ENCODE assay signal across 10 cellular contexts in the genomic region with DNA sequence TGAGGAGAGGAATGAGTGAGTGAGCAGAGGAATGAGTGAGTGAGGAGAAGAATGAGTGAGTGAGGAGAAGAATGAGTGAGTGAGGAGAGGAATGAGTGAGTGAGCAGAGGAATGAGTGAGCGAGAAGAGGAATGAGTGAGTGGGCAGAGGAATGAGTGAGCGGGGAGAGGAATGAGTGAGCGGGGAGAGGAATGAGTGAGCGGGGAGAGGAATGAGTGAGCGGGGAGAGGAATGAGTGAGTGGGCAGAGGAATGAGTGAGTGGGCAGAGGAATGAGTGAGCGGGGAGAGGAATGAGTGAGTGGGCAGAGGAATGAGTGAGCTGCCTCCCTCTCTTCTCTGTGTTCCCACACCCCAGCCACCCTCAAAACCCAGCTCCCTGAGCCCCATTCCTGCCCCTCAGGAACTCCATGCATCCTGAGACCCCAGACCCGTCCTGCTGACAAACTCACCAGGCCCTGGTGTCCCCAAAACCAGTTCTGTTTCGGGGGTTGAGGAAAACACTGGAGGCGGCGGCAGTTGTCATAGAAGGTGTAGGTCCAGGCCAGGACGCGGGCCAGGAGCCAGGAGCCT. TPM values are rescaled to one million over a fixed set of nuclear protein-coding genes. Genes with fewer than 3 reads are reported as not detected.
A peak's percentile ranks its signal among the peaks of the same experiment; 100 is the strongest.
DNase-seq lines count a peak whose midpoint lies in the region; ATAC-seq, FAIRE-seq and TF ChIP-seq lines count a peak whose summit lies in the region.
"Not testable (repeated sequence)": the region's sequence is repeated elsewhere in the genome, so short reads cannot be mapped to it uniquely, and the experiment has no call there.
"Had no signal": no experiment of that assay in that cellular context is flagged by ENCODE, and none has a peak within 500 bp of the region (broad histone marks: within the 10 kb centered on the region; RNA-seq: fewer than 3 reads in every experiment).

No MANE protein-coding gene starts in this region.

- peak overlapping the region; percentile 11 for H3K9ac ChIP-seq in mucosa of stomach (ENCODE audit: low read length)

- not testable (repeated sequence) for FAIRE-seq in A549 (lab: Jason Lieb, UNC)

- not testable (repeated sequence) for H3K27ac Mint-ChIP-seq in activated T-cell treated with anti-CD3 and anti-CD28 coated beads, Interleukin-2, amount 50 U/mL, for 72 hours
- H3K27ac Mint-ChIP-seq in stimulated activated naive CD8-positive, alpha-beta T cell treated with anti-CD3 and anti-CD28 coated beads, Interleukin-15, Interleukin-2, amounts not matched to agents 100 ng/mL and 50 ng/mL, for 24 hours: peak overlapping the region; percentile 36

- H3K4me3 ChIP-seq in A549 (peak overlapping the region; percentile 41), LNCaP clone FGC (ENCODE audit: low read depth, low read length) (0 out of 2 replicates have a peak overlapping the region, but pooled peaks have one; percentile 1), esophagus (ENCODE audit: low read depth in 1 of 2, low read length in 2 of 2) (peak overlapping the region; percentile 29 to 52)
- H3K4me3 ChIP-seq in body of pancreas; mucosa of stomach (ENCODE audit: low read length): not testable (repeated sequence)

- not testable (repeated sequence) for H3K36me3 ChIP-seq in body of pancreas (replicated peaks in 1 of 2; ENCODE audit: insufficient read depth in 1 of 2, low read depth in 2 of 2); mucosa of stomach (ENCODE audit: control insufficient read depth, insufficient read depth, low read length)
- H3K36me3 ChIP-seq in esophagus (ENCODE audit: control insufficient read depth in 2 of 2, insufficient read depth in 2 of 2, low read length in 1 of 2): peaks cover 0 to 12% of the 10 kb centered on the region in 2 donors

- POLR2A ChIA-PET in A549 (lab: Yijun Ruan, JAX): not testable (repeated sequence)

- H3K4me3 Mint-ChIP-seq in activated T-cell treated with anti-CD3 and anti-CD28 coated beads, Interleukin-2, amount 50 U/mL, for 72 hours; stimulated activated naive CD8-positive, alpha-beta T cell treated with anti-CD3 and anti-CD28 coated beads, Interleukin-15, Interleukin-2, amounts not matched to agents 100 ng/mL and 50 ng/mL, for 24 hours: not testable (repeated sequence)

- not testable (repeated sequence) for H3K9me3 ChIP-seq in A549; body of pancreas; esophagus (ENCODE audit: control insufficient read depth in 2 of 2, insufficient read depth in 1 of 2, low read depth in 1 of 2, low read length in 1 of 2); mucosa of stomach (ENCODE audit: control insufficient read depth, low read length)

- intact Hi-C loops in body of pancreas (cut with DNase I): not testable (repeated sequence)

- TF ChIP-seq POLR2A in A549 (IDR thresholded peaks at IDR 0.05; ENCODE audit: low read length); body of pancreas (IDR thresholded peaks at IDR 0.05): not testable (repeated sequence)

- not testable (repeated sequence) for TF ChIP-seq RAD21 in A549 (conservative IDR thresholded peaks at IDR 0.05 in 1 of 2, IDR thresholded peaks at IDR 0.05 in 1 of 2)

- H3K4me1 Mint-ChIP-seq in activated T-cell treated with anti-CD3 and anti-CD28 coated beads, Interleukin-2, amount 50 U/mL, for 72 hours (ENCODE audit: low read depth); stimulated activated naive CD8-positive, alpha-beta T cell treated with anti-CD3 and anti-CD28 coated beads, Interleukin-15, Interleukin-2, amounts not matched to agents 100 ng/mL and 50 ng/mL, for 24 hours (ENCODE audit: low read depth): not testable (repeated sequence)

- H3K27me3 ChIP-seq in body of pancreas; esophagus (ENCODE audit: control insufficient read depth in 1 of 2, insufficient read depth in 2 of 2, low read length in 2 of 2): not testable (repeated sequence)
- H3K27me3 ChIP-seq in mucosa of stomach (ENCODE audit: control insufficient read depth, insufficient read depth, low read length): peaks cover 11% of the 10 kb centered on the region

- H3K4me1 ChIP-seq in A549 (peaks cover 12% of the 10 kb centered on the region), body of pancreas (peaks cover 18% of the 10 kb centered on the region), esophagus (ENCODE audit: control insufficient read depth in 2 of 2, insufficient read depth in 2 of 2, low read length in 1 of 2) (peaks cover 3 to 21% of the 10 kb centered on the region in 2 donors), mucosa of stomach (ENCODE audit: control insufficient read depth, insufficient read depth, low read length) (peaks cover 15% of the 10 kb centered on the region)

- CTCF ChIA-PET in A549 (lab: Yijun Ruan, JAX): not testable (repeated sequence)

- peak overlapping the region; percentile 67 to 77 for H3K27ac ChIP-seq in A549
- peak overlapping the region in 3 of 4 donors; percentile 78 to 96 (median 91) for H3K27ac ChIP-seq in body of pancreas
- peak overlapping the region; percentile 63 to 92 for H3K27ac ChIP-seq in esophagus (ENCODE audit: low read depth in 2 of 2, low read length in 1 of 2)

- peaks cover 24% of the 10 kb centered on the region for H3K27me3 Mint-ChIP-seq in activated T-cell treated with anti-CD3 and anti-CD28 coated beads, Interleukin-2, amount 50 U/mL, for 72 hours (ENCODE audit: low read depth)
- H3K27me3 Mint-ChIP-seq in stimulated activated naive CD8-positive, alpha-beta T cell treated with anti-CD3 and anti-CD28 coated beads, Interleukin-15, Interleukin-2, amounts not matched to agents 100 ng/mL and 50 ng/mL, for 24 hours: not testable (repeated sequence)

- not testable (repeated sequence) for H3K9me3 Mint-ChIP-seq in activated T-cell treated with anti-CD3 and anti-CD28 coated beads, Interleukin-2, amount 50 U/mL, for 72 hours; stimulated activated naive CD8-positive, alpha-beta T cell treated with anti-CD3 and anti-CD28 coated beads, Interleukin-15, Interleukin-2, amounts not matched to agents 100 ng/mL and 50 ng/mL, for 24 hours

- DNase-seq in A549 (ENCODE audit: low read depth in 1 of 2, low spot score in 1 of 2); LNCaP clone FGC (ENCODE audit: low read depth): not testable (repeated sequence)
- peak; percentile 3 to 12 for DNase-seq in activated CD4-positive, alpha-beta T cell treated with anti-CD3 and anti-CD28 coated beads, Interleukin-2, amount 50 U/mL, for 48 hours
- DNase-seq in activated T-cell treated with anti-CD3 and anti-CD28 coated beads, Interleukin-2, amount 50 U/mL, for 72 hours: peak; percentile 11 to 41
- peak in 1 of 4 donors; percentile 32 for DNase-seq in body of pancreas

- not testable (repeated sequence) for TF ChIP-seq EP300 in A549 (IDR thresholded peaks at IDR 0.05)

- H3K4me2 ChIP-seq in A549: peak overlapping the region; percentile 67

- TF ChIP-seq CTCF in A549 (IDR thresholded peaks at IDR 0.05); LNCaP clone FGC (IDR thresholded peaks at IDR 0.05; ENCODE audit: control insufficient read depth, extremely low read depth, insufficient read depth); body of pancreas (IDR thresholded peaks at IDR 0.05): not testable (repeated sequence)

- ATAC-seq in A549: peak in 1 of 2 experiments; percentile 11; a peak in 2 of 6 replicates
- not testable (repeated sequence) for ATAC-seq in activated T-cell treated with anti-CD3 and anti-CD28 coated beads, Interleukin-2, amount 50 U/mL, for 72 hours (replicated peaks in 1 of 2); body of pancreas

- not testable (repeated sequence) for H3K36me3 Mint-ChIP-seq in activated T-cell treated with anti-CD3 and anti-CD28 coated beads, Interleukin-2, amount 50 U/mL, for 72 hours (ENCODE audit: insufficient read depth in 2 of 2); stimulated activated naive CD8-positive, alpha-beta T cell treated with anti-CD3 and anti-CD28 coated beads, Interleukin-15, Interleukin-2, amounts not matched to agents 100 ng/mL and 50 ng/mL, for 24 hours (ENCODE audit: low read depth)

- 14% methylated on average over 5 of the region's 12 CpGs for WGBS in A549 (ENCODE audit: missing lambda C conversion rate)
- 42 to 66% methylated on average over 7 to 12 of the region's 12 CpGs for whole genome bisulfite sequencing in body of pancreas, 2 donors
- 54 to 69% methylated on average over 12 of the region's 12 CpGs for WGBS in esophagus, 2 donors

RNA-seq across cellular contexts. Expression of gene CYP4F11, which starts 0.5 kb away (rescaled TPM):
- polyA plus RNA-seq in A549 (2011; rRNA removed) (26.2 and 34.2 TPM in 2 replicates), A549 (2017; fragmentation: RNase III; extraction: RNeasy Plus Mini Kit Qiagen cat#74134 plus additional on column Dnase treatment) (3.0 to 4.6 TPM (median 4.0 TPM) in 3 replicates), esophagus (10 to 100 TPM in 1 of 2 donors, 1 to 10 TPM in 1; 4.9 to 11.9 TPM)
- 20.1 and 20.7 TPM in 2 replicates for polyA plus RNA-seq in A549 (2012; cell fraction: cytosol; rRNA removed)
- polyA plus RNA-seq in A549 (2012; cell fraction: nucleus; rRNA removed): 45.1 and 48.8 TPM in 2 replicates
- 48.1 and 49.4 TPM in 2 replicates for polyA minus RNA-seq in A549 (2011; rRNA and poly(A)+ RNA removed)
- not detected for total RNA-seq in activated T-cell treated with anti-CD3 and anti-CD28 coated beads, Interleukin-2, amount 50 U/mL, for 72 hours
- 1 to 10 TPM in 1 of 2 donors, not detected in 1; 3.9 TPM for total RNA-seq in body of pancreas
- total RNA-seq: CD8-positive, alpha-beta T cell; H9 had no signal

RNA-seq across cellular contexts. Expression of gene OR10H4, which starts 15.0 kb away (rescaled TPM):
- polyA plus RNA-seq in A549 (2011; rRNA removed) (not detected in 2 replicates), A549 (2017; fragmentation: RNase III; extraction: RNeasy Plus Mini Kit Qiagen cat#74134 plus additional on column Dnase treatment) (not detected in 3 replicates), esophagus (not detected)
- not detected in 2 replicates for polyA plus RNA-seq in A549 (2012; cell fraction: cytosol; rRNA removed)
- polyA plus RNA-seq in A549 (2012; cell fraction: nucleus; rRNA removed): not detected in 2 replicates
- not detected in 2 replicates for polyA minus RNA-seq in A549 (2011; rRNA and poly(A)+ RNA removed)
- not detected for total RNA-seq in activated T-cell treated with anti-CD3 and anti-CD28 coated beads, Interleukin-2, amount 50 U/mL, for 72 hours
- not detected for total RNA-seq in body of pancreas
- total RNA-seq: CD8-positive, alpha-beta T cell; H9 had no signal

RNA-seq across cellular contexts. Expression of gene CYP4F2, which starts 36.0 kb away (rescaled TPM):
- 0.33 and 0.43 TPM in 2 replicates for polyA plus RNA-seq in A549 (2011; rRNA removed)
- 0.08 and 0.12 TPM in 2 replicates for polyA plus RNA-seq in A549 (2012; cell fraction: cytosol; rRNA removed)
- polyA plus RNA-seq in A549 (2012; cell fraction: nucleus; rRNA removed): 0.30 and 0.40 TPM in 2 replicates
- 0.07 to 0.13 TPM (median 0.07 TPM) in 3 replicates for polyA plus RNA-seq in A549 (2017; fragmentation: RNase III; extraction: RNeasy Plus Mini Kit Qiagen cat#74134 plus additional on column Dnase treatment)
- polyA minus RNA-seq in A549 (2011; rRNA and poly(A)+ RNA removed): 1.1 and 1.3 TPM in 2 replicates
- under 1 TPM in 1 of 2 donors, not detected in 1; 0.19 TPM for total RNA-seq in activated T-cell treated with anti-CD3 and anti-CD28 coated beads, Interleukin-2, amount 50 U/mL, for 72 hours
- not detected for total RNA-seq in body of pancreas
- under 1 TPM; 0.01 to 0.08 TPM for polyA plus RNA-seq in esophagus
- total RNA-seq: CD8-positive, alpha-beta T cell; H9 had no signal
